In genomic region chr19:457636-458035, GRCh38 we compare ENCODE assay signal across 27 cellular contexts. TPM values are rescaled to one million over a fixed set of nuclear protein-coding genes. Genes with fewer than 3 reads are reported as not detected.
"Had no signal": no experiment of that assay in that cellular context is flagged by ENCODE, and none has a peak within 500 bp of the region (broad histone marks: within the 10 kb centered on the region; RNA-seq: fewer than 3 reads in every experiment).

No MANE protein-coding gene starts in this region.

- DNase-seq: central memory CD4-positive, alpha-beta T cell; dorsolateral prefrontal cortex; effector CD4-positive, alpha-beta T cell; foreskin fibroblast; gastrocnemius medialis; hippocampal formation; left cardiac atrium; mesenchymal stem cell; mucosa of descending colon; naive thymus-derived CD4-positive, alpha-beta T cell; occipital lobe; sigmoid colon; stimulated activated CD4-positive, alpha-beta T cell treated with anti-CD3 and anti-CD28 coated beads, Interleukin-4, amount 100 ng/mL, for 4 hours; stimulated activated naive CD8-positive, alpha-beta T cell treated with anti-CD3 and anti-CD28 coated beads, Interleukin-15, Interleukin-2, amounts not matched to agents 100 U/mL and 50 U/mL, for 24 hours; substantia nigra; upper lobe of right lung; uterus had no signal

- H3K9me3 ChIP-seq: gastrocnemius medialis, heart left ventricle, left lung, mucosa of descending colon, pancreas, sigmoid colon, thoracic aorta, tibial nerve, upper lobe of right lung, uterus had no signal

- ATAC-seq: esophagus mucosa; gastrocnemius medialis; heart left ventricle; left cardiac atrium; left lung; mucosa of descending colon; naive thymus-derived CD4-positive, alpha-beta T cell; pancreas; stimulated activated memory B cell treated with anti-CD40 and anti-IgM and Interleukin-4, amounts not matched to agents 10 μg/mL and 1 μg/mL and 100 μg/mL, for 72 hours; stimulated activated naive CD8-positive, alpha-beta T cell treated with anti-CD3 and anti-CD28 coated beads, Interleukin-15, Interleukin-2, amounts not matched to agents 100 U/mL and 50 U/mL, for 24 hours; upper lobe of right lung had no signal

- H3K9me3 Mint-ChIP-seq: mesothelial cell of epicardium; stimulated activated memory B cell treated with anti-CD40 and anti-IgM and Interleukin-4, amounts not matched to agents 10 μg/mL and 1 μg/mL and 100 μg/mL, for 72 hours had no signal

- H3K4me3 ChIP-seq: dorsolateral prefrontal cortex, gastrocnemius medialis, heart left ventricle, left lung, mucosa of descending colon, pancreas, sigmoid colon, thoracic aorta, tibial nerve, upper lobe of right lung, uterus had no signal

- H3K27ac ChIP-seq: epithelial cell of prostate, gastrocnemius medialis, heart left ventricle, left lung, pancreas, sigmoid colon, thoracic aorta, tibial nerve, upper lobe of right lung, uterus had no signal

- H3K36me3 ChIP-seq: gastrocnemius medialis, heart left ventricle, left lung, pancreas, sigmoid colon, thoracic aorta, tibial nerve, upper lobe of right lung, uterus had no signal

- H3K4me3 Mint-ChIP-seq: mesothelial cell of epicardium; stimulated activated memory B cell treated with anti-CD40 and anti-IgM and Interleukin-4, amounts not matched to agents 10 μg/mL and 1 μg/mL and 100 μg/mL, for 72 hours had no signal

- H3K27me3 ChIP-seq: dorsolateral prefrontal cortex, pancreas, sigmoid colon, upper lobe of right lung, uterus had no signal

- H3K27ac Mint-ChIP-seq: mesothelial cell of epicardium; naive thymus-derived CD4-positive, alpha-beta T cell; stimulated activated memory B cell treated with anti-CD40 and anti-IgM and Interleukin-4, amounts not matched to agents 10 μg/mL and 1 μg/mL and 100 μg/mL, for 72 hours had no signal

- H3K4me1 ChIP-seq: pancreas had no signal

- H3K36me3 Mint-ChIP-seq: naive thymus-derived CD4-positive, alpha-beta T cell; stimulated activated memory B cell treated with anti-CD40 and anti-IgM and Interleukin-4, amounts not matched to agents 10 μg/mL and 1 μg/mL and 100 μg/mL, for 72 hours had no signal

- H3K4me1 Mint-ChIP-seq: stimulated activated memory B cell treated with anti-CD40 and anti-IgM and Interleukin-4, amounts not matched to agents 10 μg/mL and 1 μg/mL and 100 μg/mL, for 72 hours had no signal

RNA-seq across cellular contexts. Expression of gene SHC2, which starts 3.2 kb away (rescaled TPM):
- polyA plus RNA-seq: naive thymus-derived CD4-positive, alpha-beta T cell had no signal

RNA-seq across cellular contexts. Expression of gene C2CD4C, which starts 48.7 kb away (rescaled TPM):
- total RNA-seq: kidney epithelial cell; naive thymus-derived CD4-positive, alpha-beta T cell had no signal
- polyA plus RNA-seq: naive thymus-derived CD4-positive, alpha-beta T cell had no signal
